15 cellular contexts compared by ENCODE assay signal in the genomic region with DNA sequence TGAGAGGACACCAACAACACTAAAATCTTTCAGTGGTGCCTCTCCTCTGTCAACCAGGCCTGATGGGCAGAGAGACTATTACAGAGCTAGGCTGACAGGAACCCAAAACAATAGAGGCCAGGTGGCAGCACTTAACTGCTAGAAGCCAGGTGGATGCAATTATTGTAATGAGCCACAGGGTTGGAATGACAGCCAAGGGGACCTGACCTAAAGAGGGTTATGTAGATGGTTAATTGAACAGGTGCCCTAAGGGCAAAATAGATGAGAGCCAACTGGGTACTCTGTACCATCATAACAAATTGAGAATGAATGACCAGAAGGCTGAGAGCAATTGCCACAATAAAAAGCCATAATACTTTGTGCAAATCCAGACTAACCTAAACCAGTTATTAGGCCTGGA. TPM values are rescaled to one million over a fixed set of nuclear protein-coding genes. Genes with fewer than 3 reads are reported as not detected.
DNase-seq lines count a peak whose midpoint lies in the region; ATAC-seq, FAIRE-seq and TF ChIP-seq lines count a peak whose summit lies in the region.
"Had no signal": no experiment of that assay in that cellular context is flagged by ENCODE, and none has a peak within 500 bp of the region (broad histone marks: within the 10 kb centered on the region; RNA-seq: fewer than 3 reads in every experiment).

No MANE protein-coding gene starts in this region.

- H3K56ac ChIP-seq in H1 (replicated peaks; ENCODE audit: insufficient read length, low read depth, low read length) = no peak overlapping the region

- no peaks in the 10 kb centered on the region for H3K23me2 ChIP-seq in H1 (ENCODE audit: low read depth, low read length)

- no peak overlapping the region for H3K4me3 Mint-ChIP-seq in activated CD8-positive, alpha-beta memory T cell treated with anti-CD3 and anti-CD28 coated beads, Interleukin-2, amount 10 ng/mL, durations not matched to agents 7 days and 5 days
- H3K4me3 Mint-ChIP-seq: activated naive CD4-positive, alpha-beta T cell treated with anti-CD3 and anti-CD28 coated beads for 36 hours; naive B cell had no signal

- no peaks in the 10 kb centered on the region for H3K9me3 ChIP-seq in H1 (ENCODE audit: insufficient read depth in 2 of 2, low read depth in 1 of 2, low read length in 1 of 2)
- H3K9me3 ChIP-seq: upper lobe of left lung had no signal

- H2BK15ac ChIP-seq in H1 (ENCODE audit: low read length) = no peak overlapping the region

- H3K9ac ChIP-seq in H1 (replicated peaks in 1 of 4; ENCODE audit: extremely low read depth in 1 of 4, low read depth in 3 of 4, low read length in 3 of 4) = no peak overlapping the region
- H3K9ac ChIP-seq: KMS-11 had no signal

- H3K36me3 ChIP-seq in H1 (ENCODE audit: control insufficient read depth in 2 of 4, insufficient read depth in 4 of 4, low read length in 3 of 4) = no peaks in the 10 kb centered on the region
- H3K36me3 ChIP-seq: upper lobe of left lung had no signal

- no peaks in the 10 kb centered on the region for H4K20me1 ChIP-seq in H1 (replicated peaks in 1 of 2; ENCODE audit: control insufficient read depth in 1 of 2, insufficient read depth in 2 of 2, low read length in 2 of 2)

- no peaks in the 10 kb centered on the region for H3K27me3 ChIP-seq in H1 (replicated peaks in 1 of 4; ENCODE audit: control insufficient read depth in 3 of 4, extremely low read depth in 1 of 4, insufficient read depth in 3 of 4, low read length in 3 of 4)
- H3K27me3 ChIP-seq: upper lobe of left lung had no signal

- H3K36me3 Mint-ChIP-seq in activated CD8-positive, alpha-beta memory T cell treated with anti-CD3 and anti-CD28 coated beads, Interleukin-2, amount 10 ng/mL, durations not matched to agents 7 days and 5 days = no peaks in the 10 kb centered on the region
- H3K36me3 Mint-ChIP-seq: naive B cell had no signal

- H3K23ac ChIP-seq in H1 (ENCODE audit: insufficient read length) = no peak overlapping the region

- no peak overlapping the region for H4K5ac ChIP-seq in H1 (ENCODE audit: insufficient read length, low read depth, low read length)

- H3K18ac ChIP-seq in H1 (ENCODE audit: extremely low read depth, low read length) = no peak overlapping the region

- no peak overlapping the region for H4K8ac ChIP-seq in H1 (ENCODE audit: extremely low read depth, insufficient read depth, low read length)

- no peak overlapping the region for H4K91ac ChIP-seq in H1 (replicated peaks; ENCODE audit: insufficient read length, low read length)

- CTCF ChIA-PET in H1 (lab: Charles Lee; ENCODE audit: partially characterized antibody) = interaction anchor here (0.9 to 2.1 kb wide), 6 partner anchors 14 to 275 kb away, joined by 3 to 7 read pairs (median 4); no protein-coding TSS in a partner anchor
- CTCF ChIA-PET in activated CD8-positive, alpha-beta memory T cell treated with anti-CD3 and anti-CD28 coated beads, Interleukin-2, amount 10 ng/mL, durations not matched to agents 7 days and 5 days (lab: Charles Lee) = no interaction called here

- no peaks in the 10 kb centered on the region for H3K9me3 Mint-ChIP-seq in activated CD8-positive, alpha-beta memory T cell treated with anti-CD3 and anti-CD28 coated beads, Interleukin-2, amount 10 ng/mL, durations not matched to agents 7 days and 5 days (ENCODE audit: low read depth)
- H3K9me3 Mint-ChIP-seq: activated naive CD4-positive, alpha-beta T cell treated with anti-CD3 and anti-CD28 coated beads for 36 hours; naive B cell had no signal

- no peak for TF ChIP-seq POLR2A in H1 (IDR thresholded peaks at IDR 0.05; ENCODE audit: control extremely low read depth in 1 of 2, low read depth in 2 of 2, low read length in 2 of 2)

- H3K4me1 ChIP-seq in H1 (replicated peaks in 1 of 4; ENCODE audit: control insufficient read depth in 3 of 4, insufficient read depth in 4 of 4, low read length in 3 of 4) = peaks cover 0 to 5% (median 0%) of the 10 kb centered on the region in 4 experiments; a peak in 1 of 7 replicates
- H3K4me1 ChIP-seq: upper lobe of left lung had no signal

- TF ChIP-seq EP300 in H1 (IDR thresholded peaks at IDR 0.05; ENCODE audit: borderline replicate concordance in 1 of 2, low read depth in 2 of 2, low read length in 2 of 2) = no peak

- FAIRE-seq in H1 (lab: Jason Lieb, UNC) = no peak

- POLR2A ChIA-PET in H1 (lab: Charles Lee; ENCODE audit: partially characterized antibody) = interaction anchor here (1.0 to 1.8 kb wide), 3 partner anchors 13 to 25 kb away, joined by 3 to 4 read pairs (median 3); a partner anchor contains a TSS

- no peak overlapping the region for H2BK12ac ChIP-seq in H1 (ENCODE audit: low read depth, low read length)

- no peak overlapping the region for H2BK120ac ChIP-seq in H1 (replicated peaks; ENCODE audit: low read depth, low read length)

- no peak overlapping the region for H2AK5ac ChIP-seq in H1 (ENCODE audit: low read depth, low read length)

- no peak overlapping the region for H3K14ac ChIP-seq in H1 (ENCODE audit: insufficient read length)

- H3K79me1 ChIP-seq in H1 (ENCODE audit: low read depth, low read length) = no peaks in the 10 kb centered on the region

- TF ChIP-seq CTCF in H1 (IDR thresholded peaks at IDR 0.05; ENCODE audit: control extremely low read depth in 1 of 3, insufficient read depth in 1 of 3, low read depth in 1 of 3, low read length in 3 of 3) = peak in 2 of 3 experiments; percentile 18 to 25; a peak in 2 of 4 replicates

- no peak overlapping the region for H2BK20ac ChIP-seq in H1 (ENCODE audit: low read length)

- H3K27ac Mint-ChIP-seq in activated CD8-positive, alpha-beta memory T cell treated with anti-CD3 and anti-CD28 coated beads, Interleukin-2, amount 10 ng/mL, durations not matched to agents 7 days and 5 days = no peak overlapping the region
- H3K27ac Mint-ChIP-seq: activated naive CD4-positive, alpha-beta T cell treated with anti-CD3 and anti-CD28 coated beads for 36 hours had no signal

- peaks cover 6% of the 10 kb centered on the region for H3K27me3 Mint-ChIP-seq in activated CD8-positive, alpha-beta memory T cell treated with anti-CD3 and anti-CD28 coated beads, Interleukin-2, amount 10 ng/mL, durations not matched to agents 7 days and 5 days

- DNase-seq in DMS53 treated with DMSO at 0.1 percent for 48 hours (lab: John Stamatoyannopoulos, UW; ENCODE audit: unreplicated experiment) (peak; percentile 32), NCI-H1417 treated with DMSO at 0.1 percent for 48 hours (lab: John Stamatoyannopoulos, UW) (peak; percentile 98), NCI-H510A treated with DMSO at 0.1 percent for 48 hours (lab: John Stamatoyannopoulos, UW) (peak; percentile 90), H1 (ENCODE audit: low read depth in 1 of 2, low spot score in 2 of 2) (no peak), LoVo (ENCODE audit: low spot score) (no peak)
- no peak for DNase-seq in activated CD8-positive, alpha-beta memory T cell treated with anti-CD3 and anti-CD28 coated beads, Interleukin-2, amount 10 ng/mL, durations not matched to agents 7 days and 5 days
- no peak for DNase-seq in stimulated activated naive CD4-positive, alpha-beta T cell treated with Interleukin-2 at 50 U/mL for 16 hours (lab: John Stamatoyannopoulos, UW)
- DNase-seq: activated naive CD4-positive, alpha-beta T cell treated with anti-CD3 and anti-CD28 coated beads for 36 hours; glutamatergic neuron; left cardiac atrium; naive B cell; stimulated activated CD4-positive, alpha-beta T cell treated with anti-CD3 and anti-CD28 coated beads, Interleukin-1b, Interleukin-23, amount 100 ng/mL, for 48 hours; upper lobe of left lung had no signal

- no peak overlapping the region for H2BK5ac ChIP-seq in H1 (ENCODE audit: low read depth, low read length)

- H3K4ac ChIP-seq in H1 (replicated peaks; ENCODE audit: insufficient read length, low read depth, low read length) = no peak overlapping the region

- no peak overlapping the region for H3K27ac ChIP-seq in H1 (ENCODE audit: low read depth, low read length)
- H3K27ac ChIP-seq: KMS-11, upper lobe of left lung had no signal

- no peak overlapping the region for H3K4me2 ChIP-seq in H1 (ENCODE audit: insufficient read depth in 1 of 2, low read depth in 2 of 2, low read length in 2 of 2)
- H3K4me2 ChIP-seq: KMS-11 had no signal

- no peaks in the 10 kb centered on the region for H3K79me2 ChIP-seq in H1 (ENCODE audit: control insufficient read depth in 1 of 2, insufficient read depth in 2 of 2, low read length in 2 of 2)

- no peak overlapping the region for H2AFZ ChIP-seq in H1 (ENCODE audit: low read length)

- TF ChIP-seq RAD21 in H1 (IDR thresholded peaks at IDR 0.05 in 1 of 2, conservative IDR thresholded peaks at IDR 0.05 in 1 of 2; ENCODE audit: low read depth in 2 of 2, low read length in 2 of 2) = peak; percentile 44 to 60

- ATAC-seq in HG03159 (IDR thresholded peaks at IDR 0.05; ENCODE audit: unreplicated experiment) = no peak
- no peak for ATAC-seq in activated CD8-positive, alpha-beta memory T cell treated with anti-CD3 and anti-CD28 coated beads, Interleukin-2, amount 10 ng/mL, durations not matched to agents 7 days and 5 days
- ATAC-seq: left cardiac atrium had no signal

- no peak overlapping the region for H3K4me3 ChIP-seq in H1 (ENCODE audit: extremely low read depth in 1 of 4, insufficient read depth in 2 of 4, low read depth in 3 of 4, low read length in 4 of 4)
- H3K4me3 ChIP-seq: upper lobe of left lung had no signal

- no peaks in the 10 kb centered on the region for H3K4me1 Mint-ChIP-seq in activated CD8-positive, alpha-beta memory T cell treated with anti-CD3 and anti-CD28 coated beads, Interleukin-2, amount 10 ng/mL, durations not matched to agents 7 days and 5 days
- H3K4me1 Mint-ChIP-seq: naive B cell had no signal

TF ChIP-seq in H1, 55 proteins besides CTCF, POLR2A, EP300 and RAD21:
- TF ChIP-seq TCF12 (IDR thresholded peaks at IDR 0.05; ENCODE audit: low read depth, low read length) = peak; percentile 68; the same call in 1 of the 2 replicates
- no peak for TF ChIP-seq ZNF274 (IDR thresholded peaks at IDR 0.05; ENCODE audit: borderline replicate concordance, extremely low read depth, low read length)
- 0 out of 4 replicates have a peak, but pooled peaks of 1 of the 2 experiments have one; percentile 59 for TF ChIP-seq SIN3A (conservative IDR thresholded peaks at IDR 0.05 in 1 of 2, IDR thresholded peaks at IDR 0.05 in 1 of 2; ENCODE audit: low read depth in 1 of 2, low read length in 2 of 2)

RNA-seq across cellular contexts. Expression of a gene that starts 24.7 kb away (rescaled TPM):
- total RNA-seq in H1 (2021; fragmentation: NEBNext Ultra II Directional; extraction: Animal tissue kit (Norgen Biotek cat#: 25700)) = 106 and 109 TPM in 2 replicates
- polyA plus RNA-seq in H1 (2011; rRNA removed) = 38.5 and 47.6 TPM in 2 replicates
- 38.7 TPM for polyA plus RNA-seq in H1 (2011; cell fraction: cytosol; rRNA removed)
- polyA plus RNA-seq in H1 (2011; cell fraction: nucleus; rRNA removed) = 120 TPM
- polyA plus RNA-seq in H1 (2012, experiment 1 of 2) = 38.3 to 50.2 TPM (median 48.8 TPM) in 4 replicates
- 6.8 TPM for polyA plus RNA-seq in H1 (2012, experiment 2 of 2)
- polyA plus RNA-seq in H1 (2013, experiment 1 of 2) = 44.5 TPM
- polyA plus RNA-seq in H1 (2013, experiment 2 of 2) = 29.1 TPM
- polyA minus RNA-seq in H1 (2011; rRNA and poly(A)+ RNA removed) = 256 and 314 TPM in 2 replicates
- polyA minus RNA-seq in H1 (2011; cell fraction: cytosol; rRNA and poly(A)+ RNA removed) = 130 TPM
- polyA minus RNA-seq in H1 (2011; cell fraction: nucleus; rRNA and poly(A)+ RNA removed) = 471 TPM
- total RNA-seq in activated CD8-positive, alpha-beta memory T cell treated with anti-CD3 and anti-CD28 coated beads, Interleukin-2, amount 10 ng/mL, durations not matched to agents 7 days and 5 days = under 1 TPM in 1 of 2 experiments, not detected in 1; 0.05 TPM
- total RNA-seq: activated naive CD4-positive, alpha-beta T cell treated with anti-CD3 and anti-CD28 coated beads for 36 hours had no signal

Comparison
In these comparisons a context has a peak if more than half of its experiments do, and no peak if none do; other contexts are left out.
1. DNase-seq: peak in DMS53 treated with DMSO at 0.1 percent for 48 hours (single experiment), NCI-H1417 treated with DMSO at 0.1 percent for 48 hours (single experiment) and NCI-H510A treated with DMSO at 0.1 percent for 48 hours (single experiment); none in H1 (0 of 2), LoVo (single experiment), activated CD8-positive, alpha-beta memory T cell treated with anti-CD3 and anti-CD28 coated beads, Interleukin-2, amount 10 ng/mL, durations not matched to agents 7 days and 5 days (single experiment) and stimulated activated naive CD4-positive, alpha-beta T cell treated with Interleukin-2 at 50 U/mL for 16 hours (single experiment).
2. RNA of a gene that starts 24.7 kb away (total RNA-seq): 106 to 109 TPM in H1; 0.05 TPM in activated CD8-positive, alpha-beta memory T cell treated with anti-CD3 and anti-CD28 coated beads, Interleukin-2, amount 10 ng/mL, durations not matched to agents 7 days and 5 days; every median in the first group is over 100 times any median in the second.